Comparison of ENCODE assay signal across 8 cellular contexts in the genomic region with DNA sequence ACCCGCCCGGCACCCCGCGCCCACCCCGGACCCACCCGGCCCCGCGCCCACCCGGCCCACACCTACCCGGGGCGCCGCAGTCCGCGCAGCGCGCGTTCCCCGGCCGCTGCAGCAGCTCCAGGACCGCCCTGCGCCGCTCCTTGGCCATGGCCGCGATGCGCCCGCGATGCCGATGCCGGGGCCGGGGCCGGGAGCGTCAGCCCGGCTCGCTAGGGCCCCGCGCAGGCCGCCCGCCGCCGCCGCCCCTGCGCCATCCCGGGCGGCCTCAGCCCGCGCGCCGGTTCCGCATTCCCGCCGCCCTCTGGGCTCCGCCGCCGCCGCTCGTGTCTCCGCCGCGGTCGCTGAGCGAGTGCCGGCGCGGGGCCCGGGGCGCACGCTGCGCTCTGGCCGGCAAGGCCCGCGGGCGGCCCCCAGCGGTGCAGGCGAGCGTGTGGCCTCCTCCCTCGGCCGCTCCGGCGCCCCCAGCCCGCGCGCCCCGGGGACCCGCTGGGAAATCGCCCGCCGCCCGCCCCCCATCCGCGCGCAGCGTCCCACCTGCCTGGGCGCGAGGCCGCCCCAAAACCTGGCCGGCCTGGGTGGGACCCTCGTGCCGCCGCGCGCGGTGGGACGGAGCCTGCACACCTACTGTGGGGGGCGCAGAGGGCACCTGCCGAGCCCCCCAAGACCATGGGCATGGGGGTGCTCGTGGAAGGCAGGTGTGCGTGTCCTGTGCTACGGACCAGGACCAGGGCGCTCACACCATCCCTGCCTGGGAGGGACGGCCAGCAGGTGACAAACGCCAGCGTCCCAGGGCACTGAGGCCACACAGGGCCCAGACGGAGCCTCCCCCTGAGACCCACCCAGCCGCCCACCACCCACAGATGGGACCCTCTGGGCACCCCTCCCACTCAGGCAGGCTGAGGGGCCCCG. TPM values are rescaled to one million over a fixed set of nuclear protein-coding genes. Genes with fewer than 3 reads are reported as not detected.
DNase-seq lines count a peak whose midpoint lies in the region; ATAC-seq and TF ChIP-seq lines count a peak whose summit lies in the region.

TSS of gene ADAP1 (minus strand) at position 351 of the 909 bp plus-strand sequence. CDS start at position 148, 203 bp downstream.

- no peaks in the 10 kb centered on the region for H3K36me3 Mint-ChIP-seq in activated CD8-positive, alpha-beta memory T cell treated with anti-CD3 and anti-CD28 coated beads, Interleukin-2, amount 10 ng/mL, durations not matched to agents 7 days and 5 days

- H3K36me3 ChIP-seq in BE2C (no peaks in the 10 kb centered on the region), muscle layer of duodenum (ENCODE audit: control insufficient read depth in 1 of 2, insufficient read depth in 2 of 2, low read length in 2 of 2) (no peaks in the 10 kb centered on the region), stomach (peaks cover 0 to 4% (median 0%) of the 10 kb centered on the region in 4 donors)

- CTCF ChIA-PET in activated CD8-positive, alpha-beta memory T cell treated with anti-CD3 and anti-CD28 coated beads, Interleukin-2, amount 10 ng/mL, durations not matched to agents 7 days and 5 days (lab: Charles Lee) = interaction anchor here (0.7 to 1.5 kb wide), 7 partner anchors 18 to 138 kb away, joined by 3 to 7 read pairs (median 3); no protein-coding TSS in a partner anchor

- H3K4me3 Mint-ChIP-seq in activated CD8-positive, alpha-beta memory T cell treated with anti-CD3 and anti-CD28 coated beads, Interleukin-2, amount 10 ng/mL, durations not matched to agents 7 days and 5 days = peak within 1 kb of the TSS; percentile 24

- H3K4me1 Mint-ChIP-seq in activated CD8-positive, alpha-beta memory T cell treated with anti-CD3 and anti-CD28 coated beads, Interleukin-2, amount 10 ng/mL, durations not matched to agents 7 days and 5 days = peaks cover 6% of the 10 kb centered on the region

- H3K27ac ChIP-seq in muscle layer of duodenum (ENCODE audit: low read length) (no peak within 1 kb of the TSS), stomach (peak within 1 kb of the TSS; percentile 54 to 85 (median 79))

- H3K9me3 ChIP-seq in BE2C = no peaks in the 10 kb centered on the region
- H3K9me3 ChIP-seq in muscle layer of duodenum (ENCODE audit: control insufficient read depth in 1 of 2, low read length in 2 of 2) = no peaks in the 10 kb centered on the region
- H3K9me3 ChIP-seq in stomach = no peaks in the 10 kb centered on the region

- H3K27me3 Mint-ChIP-seq in activated CD8-positive, alpha-beta memory T cell treated with anti-CD3 and anti-CD28 coated beads, Interleukin-2, amount 10 ng/mL, durations not matched to agents 7 days and 5 days = peaks cover 7% of the 10 kb centered on the region

- no peaks in the 10 kb centered on the region for H3K9me3 Mint-ChIP-seq in activated CD8-positive, alpha-beta memory T cell treated with anti-CD3 and anti-CD28 coated beads, Interleukin-2, amount 10 ng/mL, durations not matched to agents 7 days and 5 days (ENCODE audit: low read depth)

- no peak for TF ChIP-seq EP300 in stomach (IDR thresholded peaks at IDR 0.05)

- TF ChIP-seq CTCF in BE2C (IDR thresholded peaks at IDR 0.05; ENCODE audit: low read depth, low read length) (no peak), stomach (IDR thresholded peaks at IDR 0.05) (peak in 2 of 7 experiments; percentile 7 to 50)

- in situ Hi-C loops in KBM-7 (cut with MboI; ENCODE audit: low pct_unique_long_range_greater_than_20kb, low sequenced_read_pairs) = no loop called here

- H3K4me3 ChIP-seq in BE2C (ENCODE audit: low read depth, low read length) (peak within 1 kb of the TSS; percentile 57), muscle layer of duodenum (ENCODE audit: low read depth in 1 of 2, low read length in 2 of 2) (peak within 1 kb of the TSS; percentile 50 to 78), stomach (peak within 1 kb of the TSS; percentile 57 to 70 (median 60))

- TF ChIP-seq POLR2A in stomach (IDR thresholded peaks at IDR 0.05) = no peak

- ATAC-seq in GM19372 (IDR thresholded peaks at IDR 0.05; ENCODE audit: low read depth, unreplicated experiment) (peak; percentile 54), esophagus mucosa (peak; percentile 53)
- ATAC-seq in activated CD8-positive, alpha-beta memory T cell treated with anti-CD3 and anti-CD28 coated beads, Interleukin-2, amount 10 ng/mL, durations not matched to agents 7 days and 5 days = peak; percentile 86

- intact Hi-C loops in stomach (cut with DNase I; ENCODE audit: low total_unique reads) = no loop called here

- WGBS in stomach, 5 donors = 8 to 44% (median 17%) methylated on average over 5 to 115 of the region's 115 CpGs

- peaks cover 4% of the 10 kb centered on the region for H3K27me3 ChIP-seq in BE2C
- H3K27me3 ChIP-seq in muscle layer of duodenum (ENCODE audit: low read depth, low read length) = no peaks in the 10 kb centered on the region
- H3K27me3 ChIP-seq in stomach = peaks cover 0 to 45% (median 17%) of the 10 kb centered on the region in 3 donors

- peaks cover 6% of the 10 kb centered on the region; the same call in 1 of the 2 replicates for H3K4me1 ChIP-seq in BE2C
- peaks cover 0 to 20% of the 10 kb centered on the region in 2 donors for H3K4me1 ChIP-seq in muscle layer of duodenum (ENCODE audit: control insufficient read depth in 1 of 2, insufficient read depth in 2 of 2, low read length in 2 of 2)
- peaks cover 17 to 55% (median 25%) of the 10 kb centered on the region in 4 donors for H3K4me1 ChIP-seq in stomach

- H3K27ac Mint-ChIP-seq in activated CD8-positive, alpha-beta memory T cell treated with anti-CD3 and anti-CD28 coated beads, Interleukin-2, amount 10 ng/mL, durations not matched to agents 7 days and 5 days = no peak within 1 kb of the TSS

- peak; percentile 79 for DNase-seq in BE2C
- peak; percentile 31 for DNase-seq in KBM-7
- no peak for DNase-seq in activated CD8-positive, alpha-beta memory T cell treated with anti-CD3 and anti-CD28 coated beads, Interleukin-2, amount 10 ng/mL, durations not matched to agents 7 days and 5 days
- peak; percentile 66 for DNase-seq in stomach
- no peak for DNase-seq in NCI-H1694 (lab: John Stamatoyannopoulos, UW)

RNA-seq across cellular contexts. Expression of gene ADAP1, which starts in this region (rescaled TPM):
- 37.8 TPM for polyA plus RNA-seq in BE2C (2012; ENCODE audit: insufficient read depth, insufficient read length, low read depth)
- total RNA-seq in activated CD8-positive, alpha-beta memory T cell treated with anti-CD3 and anti-CD28 coated beads, Interleukin-2, amount 10 ng/mL, durations not matched to agents 7 days and 5 days = 10 to 100 TPM; 12.4 to 30.8 TPM
- 5.7 TPM for total RNA-seq in esophagus mucosa
- total RNA-seq in stomach = 100 to 1,000 TPM in 1 of 5 donors, 10 to 100 TPM in 2, 1 to 10 TPM in 2; 2.2 to 169 (median 18.5) TPM
- 10 to 100 TPM; 16.0 to 30.5 (median 29.4) TPM for polyA plus RNA-seq in stomach

Comparison
In these comparisons a context has a peak if more than half of its experiments do, and no peak if none do; other contexts are left out.
1. DNase-seq: peak in BE2C (single experiment), KBM-7 (single experiment) and stomach (single experiment); none in activated CD8-positive, alpha-beta memory T cell treated with anti-CD3 and anti-CD28 coated beads, Interleukin-2, amount 10 ng/mL, durations not matched to agents 7 days and 5 days (single experiment) and NCI-H1694 (single experiment).
2. Peak in every context shown above with its lines, with median percentiles within 50 percentile points of each other: H3K4me3 ChIP-seq and ATAC-seq.